In the genomic region with DNA sequence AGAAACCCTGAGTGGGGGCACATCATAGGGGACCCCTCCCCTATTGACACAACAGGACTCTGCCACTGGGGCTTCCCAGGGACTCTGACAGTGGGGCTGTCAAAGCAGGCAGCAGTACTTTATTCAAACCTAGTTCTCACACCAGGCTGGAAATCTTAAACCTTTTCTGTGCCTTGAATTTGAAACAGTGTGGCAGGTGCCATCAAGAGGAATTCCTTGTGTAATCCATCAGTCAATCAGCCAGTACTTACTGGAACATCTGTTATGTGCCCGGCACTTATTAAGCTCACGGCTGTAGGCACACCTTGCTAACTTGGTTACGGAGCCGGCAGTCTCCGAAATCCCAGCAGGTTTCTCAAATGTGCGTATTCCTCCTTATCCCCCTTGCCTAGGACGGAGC, we compare ENCODE assay signal across 14 cellular contexts. TPM values are rescaled to one million over a fixed set of nuclear protein-coding genes. Genes with fewer than 3 reads are reported as not detected.
"Had no signal": no experiment of that assay in that cellular context is flagged by ENCODE, and none has a peak within 500 bp of the region (broad histone marks: within the 10 kb centered on the region; RNA-seq: fewer than 3 reads in every experiment).

No MANE protein-coding gene starts in this region.

- H3K27me3 ChIP-seq: brain microvascular endothelial cell, tibial artery had no signal

- H3K4me3 Mint-ChIP-seq: activated CD4-positive, alpha-beta memory T cell treated with anti-CD3 and anti-CD28 coated beads for 36 hours; activated naive CD4-positive, alpha-beta T cell treated with anti-CD3 and anti-CD28 coated beads for 36 hours; activated T-cell treated with anti-CD3 and anti-CD28 coated beads, Interleukin-2, amount 50 U/mL, for 24 hours; memory B cell; naive thymus-derived CD8-positive, alpha-beta T cell; stimulated activated naive B cell treated with anti-CD40 and anti-IgM and Interleukin-4, amounts not matched to agents 10 μg/mL and 1 μg/mL and 100 μg/mL, for 72 hours; T-helper 2 cell treated with Interferon-gamma antibody and Interleukin-4, amounts not matched to agents 5 μg/mL and 100 μg/mL, for 36 hours had no signal

- H3K27ac ChIP-seq: brain microvascular endothelial cell, left ventricle myocardium inferior, neutrophil, tibial artery had no signal

- H3K4me1 Mint-ChIP-seq: memory B cell; naive thymus-derived CD8-positive, alpha-beta T cell; stimulated activated naive B cell treated with anti-CD40 and anti-IgM and Interleukin-4, amounts not matched to agents 10 μg/mL and 1 μg/mL and 100 μg/mL, for 72 hours had no signal

- DNase-seq: activated CD4-positive, alpha-beta memory T cell treated with anti-CD3 and anti-CD28 coated beads for 36 hours; activated CD4-positive, alpha-beta T cell treated with anti-CD3 and anti-CD28 coated beads for 4 hours; activated naive CD4-positive, alpha-beta T cell treated with anti-CD3 and anti-CD28 coated beads for 36 hours; activated T-cell treated with anti-CD3 and anti-CD28 coated beads, Interleukin-2, amount 50 U/mL, for 24 hours; brain microvascular endothelial cell; central memory CD4-positive, alpha-beta T cell; erythroblast; left ventricle myocardium inferior; stimulated activated naive B cell treated with anti-CD40 and anti-IgM and Interleukin-4, amounts not matched to agents 10 μg/mL and 1 μg/mL and 100 μg/mL, for 72 hours had no signal

- H3K4me3 ChIP-seq: left ventricle myocardium inferior, tibial artery had no signal

- H3K4me1 ChIP-seq: left ventricle myocardium inferior had no signal

- ATAC-seq: naive thymus-derived CD8-positive, alpha-beta T cell; stimulated activated naive B cell treated with anti-CD40 and anti-IgM and Interleukin-4, amounts not matched to agents 10 μg/mL and 1 μg/mL and 100 μg/mL, for 72 hours had no signal

- H3K36me3 Mint-ChIP-seq: activated CD4-positive, alpha-beta memory T cell treated with anti-CD3 and anti-CD28 coated beads for 36 hours; memory B cell; naive thymus-derived CD8-positive, alpha-beta T cell; stimulated activated naive B cell treated with anti-CD40 and anti-IgM and Interleukin-4, amounts not matched to agents 10 μg/mL and 1 μg/mL and 100 μg/mL, for 72 hours had no signal

- H3K9me3 ChIP-seq: left ventricle myocardium inferior, neutrophil, tibial artery had no signal

- H3K27ac Mint-ChIP-seq: activated CD4-positive, alpha-beta memory T cell treated with anti-CD3 and anti-CD28 coated beads for 36 hours; activated naive CD4-positive, alpha-beta T cell treated with anti-CD3 and anti-CD28 coated beads for 36 hours; activated T-cell treated with anti-CD3 and anti-CD28 coated beads, Interleukin-2, amount 50 U/mL, for 24 hours; memory B cell; naive thymus-derived CD8-positive, alpha-beta T cell; stimulated activated naive B cell treated with anti-CD40 and anti-IgM and Interleukin-4, amounts not matched to agents 10 μg/mL and 1 μg/mL and 100 μg/mL, for 72 hours; T-helper 2 cell treated with Interferon-gamma antibody and Interleukin-4, amounts not matched to agents 5 μg/mL and 100 μg/mL, for 36 hours had no signal

- H3K9me3 Mint-ChIP-seq: activated CD4-positive, alpha-beta memory T cell treated with anti-CD3 and anti-CD28 coated beads for 36 hours; activated naive CD4-positive, alpha-beta T cell treated with anti-CD3 and anti-CD28 coated beads for 36 hours; activated T-cell treated with anti-CD3 and anti-CD28 coated beads, Interleukin-2, amount 50 U/mL, for 24 hours; memory B cell; naive thymus-derived CD8-positive, alpha-beta T cell; stimulated activated naive B cell treated with anti-CD40 and anti-IgM and Interleukin-4, amounts not matched to agents 10 μg/mL and 1 μg/mL and 100 μg/mL, for 72 hours; T-helper 2 cell treated with Interferon-gamma antibody and Interleukin-4, amounts not matched to agents 5 μg/mL and 100 μg/mL, for 36 hours had no signal

- H3K36me3 ChIP-seq: brain microvascular endothelial cell, left ventricle myocardium inferior, neutrophil, tibial artery had no signal

RNA-seq across cellular contexts. Expression of a gene that starts 12.0 kb away (rescaled TPM):
- total RNA-seq: activated CD4-positive, alpha-beta memory T cell treated with anti-CD3 and anti-CD28 coated beads for 36 hours; activated naive CD4-positive, alpha-beta T cell treated with anti-CD3 and anti-CD28 coated beads for 36 hours; naive thymus-derived CD8-positive, alpha-beta T cell had no signal
